9 cellular contexts compared by ENCODE assay signal in genomic region chr3:535566-536416, GRCh38.
A peak's percentile ranks its signal among the peaks of the same experiment; 100 is the strongest.
DNase-seq lines count a peak whose midpoint lies in the region; ATAC-seq and TF ChIP-seq lines count a peak whose summit lies in the region.
"Had no signal": no experiment of that assay in that cellular context is flagged by ENCODE, and none has a peak within 500 bp of the region (broad histone marks: within the 10 kb centered on the region; RNA-seq: fewer than 3 reads in every experiment).

No MANE protein-coding gene starts in this region.

- no peaks in the 10 kb centered on the region for H3F3A ChIP-seq in PC-9 (ENCODE audit: insufficient read depth, low read depth)

- intact Hi-C loops in PC-9 (cut with micrococcal nuclease; ENCODE audit: unreplicated experiment), result no loop called here

- no peak overlapping the region for H3K9ac ChIP-seq in muscle layer of colon (ENCODE audit: low read length)
- H3K9ac ChIP-seq: KMS-11 had no signal

- peak; percentile 33 for TF ChIP-seq CTCF in AG04450 (IDR thresholded peaks at IDR 0.05; ENCODE audit: low read depth, low read length)
- TF ChIP-seq CTCF in PC-9 (conservative IDR thresholded peaks at IDR 0.05), result no peak

- no peak overlapping the region for H2AFZ ChIP-seq in PC-9

- H3K4me3 ChIP-seq in AG04450 (ENCODE audit: low read depth, low read length) (peak overlapping the region; percentile 60), muscle layer of colon (ENCODE audit: low read depth in 1 of 2, low read length in 2 of 2) (peak overlapping the region; percentile 38 to 41), PC-9 (no peak overlapping the region)

- peak; percentile 88 for ATAC-seq in HG03439 (IDR thresholded peaks at IDR 0.05; ENCODE audit: unreplicated experiment)
- ATAC-seq in GM21737 (IDR thresholded peaks at IDR 0.05; ENCODE audit: unreplicated experiment), result no peak
- ATAC-seq in HG03342 (IDR thresholded peaks at IDR 0.05; ENCODE audit: unreplicated experiment), result no peak

- POLR2A ChIA-PET in AG04450 (lab: Yijun Ruan, JAX) (no interaction called here), PC-9 (lab: Charles Lee; ENCODE audit: unreplicated experiment) (no interaction called here)

- no peak overlapping the region for H3K4me2 ChIP-seq in PC-9
- H3K4me2 ChIP-seq: KMS-11 had no signal

- H3K27me3 ChIP-seq in AG04450 (ENCODE audit: control insufficient read depth, insufficient read depth, low read length), result no peaks in the 10 kb centered on the region
- H3K27me3 ChIP-seq in muscle layer of colon (ENCODE audit: control insufficient read depth in 1 of 2, insufficient read depth in 2 of 2, low read length in 2 of 2), result no peaks in the 10 kb centered on the region
- H3K27me3 ChIP-seq in PC-9 (ENCODE audit: insufficient read depth, low read depth), result no peaks in the 10 kb centered on the region

- DNase-seq in AG04450 (ENCODE audit: low read depth, low spot score) (no peak), ecto neural progenitor cell (ENCODE audit: low spot score) (peak; percentile 70), PC-9 (no peak)
- DNase-seq in stimulated activated CD4-positive, alpha-beta T cell treated with anti-CD3 and anti-CD28 coated beads, Interleukin-4, amount 100 ng/mL, for 1 hour, result no peak

- H3K36me3 ChIP-seq in muscle layer of colon (ENCODE audit: insufficient read depth, low read length) (no peaks in the 10 kb centered on the region), PC-9 (ENCODE audit: low read depth) (no peaks in the 10 kb centered on the region)

- peaks cover 6% of the 10 kb centered on the region for H3K9me3 ChIP-seq in AG04450 (ENCODE audit: control insufficient read depth, insufficient read depth, low read length)
- H3K9me3 ChIP-seq in muscle layer of colon (ENCODE audit: low read length), result no peaks in the 10 kb centered on the region
- no peaks in the 10 kb centered on the region for H3K9me3 ChIP-seq in PC-9 (ENCODE audit: insufficient read depth, low read depth)

- H3K27ac ChIP-seq in AG04450 (ENCODE audit: low read depth, low read length) (no peak overlapping the region), muscle layer of colon (ENCODE audit: low read depth, low read length) (no peak overlapping the region), PC-9 (no peak overlapping the region)
- H3K27ac ChIP-seq: KMS-11 had no signal

- H3K4me1 ChIP-seq in muscle layer of colon (ENCODE audit: insufficient read depth, low read length), result no peaks in the 10 kb centered on the region
- no peaks in the 10 kb centered on the region for H3K4me1 ChIP-seq in PC-9 (replicated peaks; ENCODE audit: insufficient read depth)

- BruUV-seq in PC-9 (replicated peaks; lab: Mats Ljungman, UMichigan), result no TSS peak

- H4K20me1 ChIP-seq in PC-9 (ENCODE audit: insufficient read depth), result no peaks in the 10 kb centered on the region

- no peaks in the 10 kb centered on the region for H3K79me2 ChIP-seq in PC-9 (ENCODE audit: low read depth)

- no peaks in the 10 kb centered on the region for H3K9me2 ChIP-seq in PC-9 (ENCODE audit: insufficient read depth)

- CTCF ChIA-PET in AG04450 (lab: Charles Lee), result interaction anchor here (0.6 to 1.8 kb wide), 5 partner anchors 9 to 67 kb away, joined by 3 to 5 read pairs (median 3); no protein-coding TSS in a partner anchor
- CTCF ChIA-PET in PC-9 (lab: Charles Lee), result no interaction called here
